ENCODE assay signal across 1 cellular context in the genomic region with DNA sequence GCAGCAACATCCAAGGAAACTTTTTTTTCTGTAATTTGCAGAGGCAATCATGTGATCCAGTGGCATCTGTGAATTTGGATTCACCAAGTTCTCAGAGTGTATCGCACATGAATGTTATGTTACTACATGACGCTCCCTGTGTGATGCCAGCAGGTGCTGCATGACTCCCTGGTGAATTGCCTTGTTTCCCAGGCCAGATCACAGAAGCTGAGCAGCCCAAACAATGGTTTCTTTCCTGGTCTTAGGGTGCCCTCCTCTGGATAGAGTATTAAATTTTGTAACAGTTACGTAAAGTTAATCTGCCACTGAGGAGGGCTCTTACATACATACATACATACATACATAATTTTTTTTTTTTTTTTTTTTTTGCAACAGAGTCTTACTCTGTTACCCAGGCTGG.
TF ChIP-seq lines count a peak whose summit lies in the region.

No MANE protein-coding gene starts in this region.

TF ChIP-seq in endothelial cell of umbilical vein, 7 proteins besides CTCF, POLR2A, EP300 and RAD21:
- TF ChIP-seq GATA2 (IDR thresholded peaks at IDR 0.05; ENCODE audit: insufficient read depth, insufficient read length, low read depth, low read length) (no peak), POLR2AphosphoS5 (IDR thresholded peaks at IDR 0.05; ENCODE audit: insufficient read depth, low read depth, low read length) (no peak), JUN (IDR thresholded peaks at IDR 0.05; ENCODE audit: borderline replicate concordance, insufficient read depth, insufficient read length, low read depth) (no peak), MYC (IDR thresholded peaks at IDR 0.05; ENCODE audit: low read depth, low read length) (no peak), EZH2 (IDR thresholded peaks at IDR 0.05; ENCODE audit: borderline replicate concordance, low read depth, low read length, severe bottlenecking) (no peak), FOS (IDR thresholded peaks at IDR 0.05; ENCODE audit: borderline replicate concordance, insufficient read depth, low read length) (no peak)
- TF ChIP-seq, protein P1, sequence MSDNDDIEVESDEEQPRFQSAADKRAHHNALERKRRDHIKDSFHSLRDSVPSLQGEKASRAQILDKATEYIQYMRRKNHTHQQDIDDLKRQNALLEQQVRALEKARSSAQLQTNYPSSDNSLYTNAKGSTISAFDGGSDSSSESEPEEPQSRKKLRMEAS (IDR thresholded peaks at IDR 0.05; ENCODE audit: insufficient read depth, insufficient read length) = no peak
